Comparison of ENCODE assay signal across 19 cellular contexts in genomic region chr6:42068173-42068572, GRCh38. TPM values are rescaled to one million over a fixed set of nuclear protein-coding genes. Genes with fewer than 3 reads are reported as not detected.
DNase-seq lines count a peak whose midpoint lies in the region; ATAC-seq, FAIRE-seq and TF ChIP-seq lines count a peak whose summit lies in the region.
"Had no signal": no experiment of that assay in that cellular context is flagged by ENCODE, and none has a peak within 500 bp of the region (broad histone marks: within the 10 kb centered on the region; RNA-seq: fewer than 3 reads in every experiment).

No MANE protein-coding gene starts in this region.

- H3K9me3 Mint-ChIP-seq in activated naive CD8-positive, alpha-beta T cell treated with anti-CD3 and anti-CD28 coated beads for 36 hours: no peaks in the 10 kb centered on the region
- H3K9me3 Mint-ChIP-seq: CD4-positive, alpha-beta T cell; H9 had no signal

- H3K4me1 Mint-ChIP-seq in activated naive CD8-positive, alpha-beta T cell treated with anti-CD3 and anti-CD28 coated beads for 36 hours: no peaks in the 10 kb centered on the region
- H3K4me1 Mint-ChIP-seq: H9 had no signal

- no peak overlapping the region for H3K4me3 Mint-ChIP-seq in activated naive CD8-positive, alpha-beta T cell treated with anti-CD3 and anti-CD28 coated beads for 36 hours
- H3K4me3 Mint-ChIP-seq: CD4-positive, alpha-beta T cell; H9 had no signal

- no peaks in the 10 kb centered on the region for H3K27me3 Mint-ChIP-seq in activated naive CD8-positive, alpha-beta T cell treated with anti-CD3 and anti-CD28 coated beads for 36 hours
- H3K27me3 Mint-ChIP-seq: CD4-positive, alpha-beta T cell had no signal

- peaks cover 10% of the 10 kb centered on the region for H3K36me3 Mint-ChIP-seq in activated naive CD8-positive, alpha-beta T cell treated with anti-CD3 and anti-CD28 coated beads for 36 hours

- TF ChIP-seq CTCF in left ventricle myocardium inferior (IDR thresholded peaks at IDR 0.05; ENCODE audit: borderline replicate concordance) (no peak), keratinocyte (optimal IDR thresholded peaks at IDR 0.05 in 1 of 3, IDR thresholded peaks at IDR 0.05 in 1 of 3, conservative IDR thresholded peaks at IDR 0.05 in 1 of 3; ENCODE audit: extremely low read depth in 1 of 3, insufficient read depth in 2 of 3, low read length in 3 of 3) (no peak)

- H3K36me3 ChIP-seq in left ventricle myocardium inferior: peaks cover 98% of the 10 kb centered on the region
- peaks cover 25 to 28% of the 10 kb centered on the region in 2 experiments for H3K36me3 ChIP-seq in keratinocyte (ENCODE audit: control insufficient read depth in 2 of 2, extremely low read depth in 1 of 2, insufficient read depth in 2 of 2, low read length in 2 of 2)

- H3K9me1 ChIP-seq in keratinocyte (ENCODE audit: control insufficient read depth, extremely low read depth, insufficient read depth, low read length): no peaks in the 10 kb centered on the region

- H4K20me1 ChIP-seq in keratinocyte (ENCODE audit: control insufficient read depth, extremely low read depth, insufficient read depth, low read length): no peaks in the 10 kb centered on the region

- no peak overlapping the region for H3K27ac Mint-ChIP-seq in activated naive CD8-positive, alpha-beta T cell treated with anti-CD3 and anti-CD28 coated beads for 36 hours
- H3K27ac Mint-ChIP-seq: CD4-positive, alpha-beta T cell; H9 had no signal

- H3K4me1 ChIP-seq in left ventricle myocardium inferior (peaks cover 52% of the 10 kb centered on the region), keratinocyte (ENCODE audit: control insufficient read depth, extremely low read depth, insufficient read depth, low read length) (no peaks in the 10 kb centered on the region)
- H3K4me1 ChIP-seq: A549, Caco-2 had no signal

- DNase-seq in Right ventricle myocardium inferior (ENCODE audit: missing footprints): no peak
- DNase-seq in cardiac septum (ENCODE audit: low spot score): no peak
- DNase-seq in left ventricle myocardium inferior: no peak
- no peak for DNase-seq in keratinocyte (ENCODE audit: low read depth, low spot score)
- no peak for DNase-seq in hippocampal formation (lab: John Stamatoyannopoulos, UW)
- DNase-seq in NAMALWA (ENCODE audit: low spot score): no peak
- DNase-seq in activated naive CD8-positive, alpha-beta T cell treated with anti-CD3 and anti-CD28 coated beads for 36 hours: no peak
- DNase-seq: AML-193; Caco-2; CD4-positive, alpha-beta T cell; H9 had no signal

- dilution Hi-C loops in keratinocyte (cut with MboI; ENCODE audit: extremely low pct_ligation_motif_present, low sequenced_read_pairs): no loop called here

- H3K9ac ChIP-seq in keratinocyte (ENCODE audit: control insufficient read depth, extremely low read depth, insufficient read depth, low read length): no peak overlapping the region

- peak; percentile 91 for ATAC-seq in Right ventricle myocardium inferior
- ATAC-seq: A549 had no signal

- H2AFZ ChIP-seq in keratinocyte (ENCODE audit: control insufficient read depth, low read length): no peak overlapping the region

- peak overlapping the region; percentile 90 for H3K27ac ChIP-seq in left ventricle myocardium inferior (replicated peaks)
- no peak overlapping the region for H3K27ac ChIP-seq in keratinocyte (ENCODE audit: control insufficient read depth, insufficient read depth, low read length)
- H3K27ac ChIP-seq: 22Rv1, A549, C4-2B had no signal

- no peaks in the 10 kb centered on the region for H3K79me2 ChIP-seq in keratinocyte (ENCODE audit: control insufficient read depth, insufficient read depth, low read length)

- peak overlapping the region; percentile 25 for H3K4me3 ChIP-seq in left ventricle myocardium inferior
- H3K4me3 ChIP-seq in keratinocyte (ENCODE audit: control insufficient read depth in 2 of 3, extremely low read depth in 1 of 3, insufficient read depth in 2 of 3, low read depth in 1 of 3, low read length in 3 of 3): no peak overlapping the region
- H3K4me3 ChIP-seq: A549 had no signal

- peak; percentile 9 for FAIRE-seq in keratinocyte (lab: Jason Lieb, UNC)
- FAIRE-seq: A549, D721Med, G401.6, GM12891, GM19239, H1 had no signal

- intact Hi-C loops in Right ventricle myocardium inferior (cut with DNase I): loop anchor here (5.0 kb wide), 1 partner anchor 34 kb away; no protein-coding TSS in a partner anchor
- intact Hi-C loops in cardiac septum (cut with DNase I): loop anchor here (1.0 kb wide), 1 partner anchor 18 kb away; no protein-coding TSS in a partner anchor
- intact Hi-C loops in left ventricle myocardium inferior (cut with micrococcal nuclease): no loop called here

- no peaks in the 10 kb centered on the region for H3K9me3 ChIP-seq in left ventricle myocardium inferior (replicated peaks)
- H3K9me3 ChIP-seq in keratinocyte (ENCODE audit: control insufficient read depth, low read depth, low read length): no peaks in the 10 kb centered on the region
- H3K9me3 ChIP-seq: A549, Caco-2 had no signal

- H3K4me2 ChIP-seq in keratinocyte (ENCODE audit: control insufficient read depth, extremely low read depth, insufficient read depth, low read depth, low read length): no peak overlapping the region
- H3K4me2 ChIP-seq: A549 had no signal

- H3K27me3 ChIP-seq in left ventricle myocardium inferior (ENCODE audit: low read depth) (no peaks in the 10 kb centered on the region), keratinocyte (ENCODE audit: control insufficient read depth, extremely low read depth, insufficient read depth, low read length) (no peaks in the 10 kb centered on the region)

RNA-seq across cellular contexts. Expression of gene TAF8, which starts 17.8 kb away (rescaled TPM):
- total RNA-seq in Right ventricle myocardium inferior: 31.5 TPM
- 22.3 TPM for total RNA-seq in cardiac septum
- total RNA-seq in left ventricle myocardium inferior: 28.5 TPM
- polyA plus RNA-seq in keratinocyte: 13.2 to 19.8 TPM (median 15.9 TPM) in 3 replicates
- 2.2 TPM for polyA plus RNA-seq in keratinocyte (2011; ENCODE audit: low read depth)
- 12.1 TPM in 2 replicates for polyA plus RNA-seq in keratinocyte (2011; cell fraction: cytosol; rRNA removed)
- 17.3 and 17.6 TPM in 2 replicates for polyA plus RNA-seq in keratinocyte (2011; cell fraction: nucleus; rRNA removed)
- 7.6 and 10.4 TPM in 2 replicates for polyA plus RNA-seq in keratinocyte (2012; ENCODE audit: low replicate concordance)
- 24.8 to 35.4 TPM (median 24.9 TPM) in 3 replicates for polyA minus RNA-seq in keratinocyte
- 9.4 TPM for polyA minus RNA-seq in keratinocyte (2011; cell fraction: cytosol; rRNA and poly(A)+ RNA removed)
- 9.6 and 17.1 TPM in 2 replicates for polyA minus RNA-seq in keratinocyte (2011; cell fraction: nucleus; rRNA and poly(A)+ RNA removed)
- 10 to 100 TPM; 40.4 to 45.1 TPM for total RNA-seq in activated naive CD8-positive, alpha-beta T cell treated with anti-CD3 and anti-CD28 coated beads for 36 hours
